ENCODE assay signal across 9 cellular contexts in the genomic region with DNA sequence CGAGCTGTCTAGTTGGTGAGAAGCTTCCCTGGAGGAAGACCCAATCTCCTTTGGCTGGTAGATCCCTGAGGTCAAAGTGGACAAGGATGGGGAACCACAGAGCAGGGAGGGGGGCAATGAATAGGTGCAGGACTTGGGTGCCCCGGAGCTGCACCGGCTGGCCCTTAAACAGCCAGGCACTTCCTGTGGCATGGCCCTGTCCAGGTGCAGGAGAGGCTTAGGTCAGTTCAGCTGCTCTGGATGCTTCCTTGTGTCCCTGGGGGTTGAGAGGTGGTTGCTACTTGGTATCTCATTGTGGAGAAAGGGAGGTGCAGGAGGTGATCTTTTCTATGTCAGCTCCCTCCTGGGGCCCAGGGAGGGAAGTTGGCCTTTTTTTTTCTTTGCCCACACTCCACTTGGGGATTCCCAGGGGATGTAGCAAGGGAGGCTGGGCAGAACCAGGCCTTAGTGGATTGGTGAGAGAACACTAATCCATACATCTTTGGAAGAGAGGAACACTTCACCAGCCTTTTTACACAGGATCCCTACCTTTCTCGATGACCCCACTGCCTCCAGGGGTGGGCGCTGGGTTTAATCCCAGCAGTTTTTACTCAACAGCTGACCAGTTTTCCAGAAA. TPM values are rescaled to one million over a fixed set of nuclear protein-coding genes. Genes with fewer than 3 reads are reported as not detected.
A peak's percentile ranks its signal among the peaks of the same experiment; 100 is the strongest.
DNase-seq lines count a peak whose midpoint lies in the region; ATAC-seq and FAIRE-seq lines count a peak whose summit lies in the region.
"Had no signal": no experiment of that assay in that cellular context is flagged by ENCODE, and none has a peak within 500 bp of the region (broad histone marks: within the 10 kb centered on the region; RNA-seq: fewer than 3 reads in every experiment).

No MANE protein-coding gene starts in this region.

- no peak for ATAC-seq in activated CD4-positive, alpha-beta T cell treated with anti-CD3 and anti-CD28 coated beads for 36 hours
- ATAC-seq in GM21447 (IDR thresholded peaks at IDR 0.05; ENCODE audit: unreplicated experiment): no peak

- H3K36me3 Mint-ChIP-seq in activated CD4-positive, alpha-beta T cell treated with anti-CD3 and anti-CD28 coated beads for 36 hours (ENCODE audit: low read depth): peaks cover 36% of the 10 kb centered on the region
- peaks cover 58% of the 10 kb centered on the region for H3K36me3 Mint-ChIP-seq in dendritic cell treated with granulocyte-macrophage colony-stimulating factor and Interleukin-4, amounts not matched to agents 40 ng/mL and 50 ng/mL, for 4 days (ENCODE audit: low read depth)

- H3K4me1 Mint-ChIP-seq in activated CD4-positive, alpha-beta T cell treated with anti-CD3 and anti-CD28 coated beads for 36 hours: peaks cover 32% of the 10 kb centered on the region
- peaks cover 54% of the 10 kb centered on the region for H3K4me1 Mint-ChIP-seq in dendritic cell treated with granulocyte-macrophage colony-stimulating factor and Interleukin-4, amounts not matched to agents 40 ng/mL and 50 ng/mL, for 4 days (ENCODE audit: low read depth)

- peak overlapping the region; percentile 83 for H3K27ac Mint-ChIP-seq in activated CD4-positive, alpha-beta T cell treated with anti-CD3 and anti-CD28 coated beads for 36 hours
- H3K27ac Mint-ChIP-seq in dendritic cell treated with granulocyte-macrophage colony-stimulating factor and Interleukin-4, amounts not matched to agents 40 ng/mL and 50 ng/mL, for 4 days: peak overlapping the region; percentile 81

- peak overlapping the region; percentile 89 for H3K4me3 Mint-ChIP-seq in activated CD4-positive, alpha-beta T cell treated with anti-CD3 and anti-CD28 coated beads for 36 hours
- H3K4me3 Mint-ChIP-seq in dendritic cell treated with granulocyte-macrophage colony-stimulating factor and Interleukin-4, amounts not matched to agents 40 ng/mL and 50 ng/mL, for 4 days: peak overlapping the region; percentile 94

- H3K27me3 Mint-ChIP-seq in activated CD4-positive, alpha-beta T cell treated with anti-CD3 and anti-CD28 coated beads for 36 hours: no peaks in the 10 kb centered on the region
- H3K27me3 Mint-ChIP-seq in dendritic cell treated with granulocyte-macrophage colony-stimulating factor and Interleukin-4, amounts not matched to agents 40 ng/mL and 50 ng/mL, for 4 days: no peaks in the 10 kb centered on the region

- FAIRE-seq in urothelium cell line (lab: Jason Lieb, UNC): no peak
- FAIRE-seq: HTR-8/SVneo had no signal

- no peaks in the 10 kb centered on the region for H3K9me3 Mint-ChIP-seq in activated CD4-positive, alpha-beta T cell treated with anti-CD3 and anti-CD28 coated beads for 36 hours (ENCODE audit: low read depth)
- no peaks in the 10 kb centered on the region for H3K9me3 Mint-ChIP-seq in dendritic cell treated with granulocyte-macrophage colony-stimulating factor and Interleukin-4, amounts not matched to agents 40 ng/mL and 50 ng/mL, for 4 days

- intact Hi-C loops in activated CD4-positive, alpha-beta T cell treated with anti-CD3 and anti-CD28 coated beads for 36 hours (cut with DNase I, micrococcal nuclease): loop anchor here (2.0 to 5.0 kb wide), 9 partner anchors 55 to 1244 kb away; a partner anchor contains a TSS
- intact Hi-C loops in dendritic cell treated with granulocyte-macrophage colony-stimulating factor and Interleukin-4, amounts not matched to agents 40 ng/mL and 50 ng/mL, for 4 days (cut with micrococcal nuclease): loop anchor here (2.0 kb wide), 1 partner anchor 55 kb away; a partner anchor contains a TSS

- POLR2A ChIA-PET in activated CD4-positive, alpha-beta T cell treated with anti-CD3 and anti-CD28 coated beads for 36 hours (lab: Charles Lee): interaction anchor here (0.6 to 1.5 kb wide), 4 partner anchors 13 to 241 kb away, joined by 3 to 13 read pairs (median 4); a partner anchor contains a TSS

- CTCF ChIA-PET in activated CD4-positive, alpha-beta T cell treated with anti-CD3 and anti-CD28 coated beads for 36 hours (lab: Charles Lee): interaction anchor here (0.6 to 1.3 kb wide), 3 partner anchors 57 to 264 kb away, joined by 3 to 4 read pairs (median 4); no protein-coding TSS in a partner anchor

- peak overlapping the region; percentile 87 for H3K4me3 ChIP-seq in skeletal muscle cell (ENCODE audit: low read depth, low read length)

- no peak overlapping the region for H3K27ac ChIP-seq in substantia nigra (ENCODE audit: low read depth, low read length, poor library complexity, severe bottlenecking)

- DNase-seq in activated CD4-positive, alpha-beta T cell treated with anti-CD3 and anti-CD28 coated beads for 36 hours: no peak
- DNase-seq in activated CD4-positive, alpha-beta T cell treated with anti-CD3 and anti-CD28 coated beads, Interleukin-2, amount 50 U/mL, for 4 hours: no peak
- peak; percentile 19 for DNase-seq in NCI-H226
- no peak for DNase-seq in skeletal muscle cell (ENCODE audit: low read depth)
- DNase-seq in substantia nigra (lab: John Stamatoyannopoulos, UW): no peak
- no peak for DNase-seq in urothelium cell line (ENCODE audit: low spot score)

RNA-seq across cellular contexts. Expression of a gene that starts 1.2 kb away (rescaled TPM):
- 10 to 100 TPM; 15.8 to 20.9 TPM for total RNA-seq in activated CD4-positive, alpha-beta T cell treated with anti-CD3 and anti-CD28 coated beads for 36 hours

RNA-seq across cellular contexts. Expression of a gene that starts 56.1 kb away (rescaled TPM):
- total RNA-seq in activated CD4-positive, alpha-beta T cell treated with anti-CD3 and anti-CD28 coated beads for 36 hours: 10 to 100 TPM; 34.0 to 35.8 TPM
